11 cellular contexts compared by ENCODE assay signal in the genomic region with DNA sequence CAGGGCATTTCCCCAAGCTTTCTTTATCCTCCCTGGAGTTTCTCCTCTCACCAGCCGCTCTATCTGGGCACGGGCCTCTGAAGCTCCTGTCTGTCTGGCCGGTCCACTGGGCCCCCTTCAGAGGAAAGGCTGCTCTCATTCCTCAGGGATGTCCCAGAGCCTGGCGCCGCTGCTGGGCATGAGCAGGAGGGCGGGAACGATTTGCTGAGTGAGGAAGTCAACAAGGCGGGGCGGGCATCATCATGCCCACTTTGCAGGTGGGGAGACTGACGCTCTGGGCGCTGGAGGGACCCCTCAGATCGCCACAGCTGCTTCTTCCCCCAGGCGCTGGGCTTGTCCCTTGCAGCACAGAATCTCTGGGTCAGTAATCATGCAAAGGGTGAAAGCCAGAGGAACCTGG.
A peak's percentile ranks its signal among the peaks of the same experiment; 100 is the strongest.
DNase-seq lines count a peak whose midpoint lies in the region; FAIRE-seq and TF ChIP-seq lines count a peak whose summit lies in the region.
"Had no signal": no experiment of that assay in that cellular context is flagged by ENCODE, and none has a peak within 500 bp of the region (broad histone marks: within the 10 kb centered on the region; RNA-seq: fewer than 3 reads in every experiment).

No MANE protein-coding gene starts in this region.

- no peaks in the 10 kb centered on the region for H4K20me1 ChIP-seq in astrocyte (ENCODE audit: insufficient read depth, low read length)

- H3K4me1 Mint-ChIP-seq in astrocyte (ENCODE audit: low read depth, unreplicated experiment) = no peaks in the 10 kb centered on the region

- H3K4me1 ChIP-seq in astrocyte (ENCODE audit: insufficient read depth, low read length) (no peaks in the 10 kb centered on the region), iPS DF 6.9 (ENCODE audit: control insufficient read depth, insufficient read depth, low read length) (peaks cover 2% of the 10 kb centered on the region), prostate gland (replicated peaks) (no peaks in the 10 kb centered on the region)

- no peak for FAIRE-seq in astrocyte (lab: Jason Lieb, UNC)
- FAIRE-seq: endometrium had no signal

- H3K9ac ChIP-seq in astrocyte (ENCODE audit: low read length) = no peak overlapping the region

- no peak overlapping the region for H3K27ac ChIP-seq in astrocyte (ENCODE audit: low read depth, low read length)
- no peak overlapping the region for H3K27ac ChIP-seq in iPS DF 6.9 (ENCODE audit: low read length)
- no peak overlapping the region for H3K27ac ChIP-seq in prostate gland

- intact Hi-C loops in prostate gland (cut with DNase I) = loop anchor here (2.0 to 5.0 kb wide), 2 partner anchors 567 to 870 kb away; a partner anchor contains a TSS

- no peaks in the 10 kb centered on the region for H3K79me2 ChIP-seq in astrocyte (ENCODE audit: insufficient read depth, low read length)

- WGBS in iPS DF 6.9 (ENCODE audit: insufficient coverage, insufficient read length) = no CpG with 5 or more reads among the region's 13 CpGs
- 28% methylated on average over 13 of the region's 13 CpGs for WGBS in prostate gland

- H3K4me3 Mint-ChIP-seq in astrocyte (ENCODE audit: unreplicated experiment) = no peak overlapping the region
- H3K4me3 Mint-ChIP-seq: activated T-cell treated with anti-CD3 and anti-CD28 coated beads, Interleukin-2, amount 50 U/mL, for 4 hours; HFFc6 had no signal

- no peaks in the 10 kb centered on the region for H3K36me3 Mint-ChIP-seq in astrocyte (ENCODE audit: low read depth, unreplicated experiment)

- no peaks in the 10 kb centered on the region for H3K9me3 Mint-ChIP-seq in astrocyte (ENCODE audit: unreplicated experiment)
- H3K9me3 Mint-ChIP-seq: activated T-cell treated with anti-CD3 and anti-CD28 coated beads, Interleukin-2, amount 50 U/mL, for 4 hours had no signal

- peak; percentile 18 for DNase-seq in ELF-1 (ENCODE audit: low read depth, low spot score)
- DNase-seq in astrocyte (ENCODE audit: low read depth) = no peak
- no peak for DNase-seq in iPS DF 6.9 (ENCODE audit: low read depth, low spot score)
- DNase-seq in prostate gland (ENCODE audit: low spot score) = no peak
- DNase-seq in NCI-H1417 (lab: John Stamatoyannopoulos, UW) = no peak
- no peak for DNase-seq in NCI-H2171 treated with DMSO at 0.1 percent for 48 hours (lab: John Stamatoyannopoulos, UW)
- DNase-seq in AG08396 (ENCODE audit: low spot score) = no peak
- no peak for DNase-seq in NCI-H82 (lab: John Stamatoyannopoulos, UW)
- DNase-seq: activated T-cell treated with anti-CD3 and anti-CD28 coated beads, Interleukin-2, amount 50 U/mL, for 4 hours; HFFc6 had no signal

- H3K4me3 ChIP-seq in astrocyte (ENCODE audit: insufficient read depth, low read depth, low read length) = no peak overlapping the region
- peak overlapping the region; percentile 32; the same call in 1 of the 2 replicates for H3K4me3 ChIP-seq in iPS DF 6.9 (ENCODE audit: low read length)
- H3K4me3 ChIP-seq in prostate gland = peak overlapping the region; percentile 15 to 28

- no peaks in the 10 kb centered on the region for H3K36me3 ChIP-seq in astrocyte (ENCODE audit: insufficient read depth, low read length)
- H3K36me3 ChIP-seq in iPS DF 6.9 (ENCODE audit: control insufficient read depth, insufficient read depth, low read length) = no peaks in the 10 kb centered on the region
- H3K36me3 ChIP-seq in prostate gland = no peaks in the 10 kb centered on the region

- TF ChIP-seq POLR2A in prostate gland (IDR thresholded peaks at IDR 0.05) = no peak

- H3K27me3 ChIP-seq in astrocyte (ENCODE audit: insufficient read depth, low read length) (peaks cover 20% of the 10 kb centered on the region), iPS DF 6.9 (ENCODE audit: control insufficient read depth, insufficient read depth, low read length) (no peaks in the 10 kb centered on the region; the same call in 1 of the 2 replicates), prostate gland (replicated peaks; ENCODE audit: insufficient read depth) (peaks cover 3% of the 10 kb centered on the region)

- peak overlapping the region; percentile 34 for H2AFZ ChIP-seq in astrocyte (ENCODE audit: low read depth, low read length)

- H3K4me2 ChIP-seq in astrocyte (ENCODE audit: low read length) = peak overlapping the region; percentile 67

- no peak overlapping the region for H3K27ac Mint-ChIP-seq in astrocyte (ENCODE audit: unreplicated experiment)
- H3K27ac Mint-ChIP-seq: HFFc6 had no signal

- H3K27me3 Mint-ChIP-seq in astrocyte (ENCODE audit: low read depth, unreplicated experiment) = peaks cover 59% of the 10 kb centered on the region

- H3K9me3 ChIP-seq in astrocyte (ENCODE audit: insufficient read depth, low read depth, low read length) = no peaks in the 10 kb centered on the region
- no peaks in the 10 kb centered on the region for H3K9me3 ChIP-seq in iPS DF 6.9 (ENCODE audit: control insufficient read depth, insufficient read depth, low read length)
- H3K9me3 ChIP-seq in prostate gland = no peaks in the 10 kb centered on the region

- no peak for TF ChIP-seq CTCF in astrocyte (IDR thresholded peaks at IDR 0.05; ENCODE audit: insufficient read depth, low read depth, low read length)
- no peak for TF ChIP-seq CTCF in prostate gland (IDR thresholded peaks at IDR 0.05)
